Comparison of ENCODE assay signal across 37 cellular contexts in genomic region chr16:50542703-50543102, GRCh38. TPM values are rescaled to one million over a fixed set of nuclear protein-coding genes. Genes with fewer than 3 reads are reported as not detected.
DNase-seq lines count a peak whose midpoint lies in the region; ATAC-seq, FAIRE-seq and TF ChIP-seq lines count a peak whose summit lies in the region.
"Had no signal": no experiment of that assay in that cellular context is flagged by ENCODE, and none has a peak within 500 bp of the region (broad histone marks: within the 10 kb centered on the region; RNA-seq: fewer than 3 reads in every experiment).

No MANE protein-coding gene starts in this region.

- TF ChIP-seq RAD21 in K562 (CRISPR knock-in tag; conservative IDR thresholded peaks at IDR 0.05 in 1 of 2, IDR thresholded peaks at IDR 0.05 in 1 of 2) = no peak

- H3K9me3 ChIP-seq in HEK293 (ENCODE audit: control insufficient read depth, insufficient read depth, low read depth, low read length) (no peaks in the 10 kb centered on the region), K562 (replicated peaks; ENCODE audit: control insufficient read depth, insufficient read depth, low read depth, low read length) (no peaks in the 10 kb centered on the region), neural progenitor cell (ENCODE audit: low read depth) (no peaks in the 10 kb centered on the region)
- H3K9me3 ChIP-seq: A549, BE2C, BLaER1, Caco-2 had no signal

- no peaks in the 10 kb centered on the region for H3K9me1 ChIP-seq in K562 (ENCODE audit: control insufficient read depth, insufficient read depth, low read length)

- WGBS in K562 (ENCODE audit: insufficient coverage, low coverage, missing lambda C conversion rate) = 0% methylated on average over 3 of the region's 3 CpGs

- no peak overlapping the region for H3K4me3 Mint-ChIP-seq in neural progenitor cell
- no peak overlapping the region for H3K4me3 Mint-ChIP-seq in CD14-positive monocyte
- H3K4me3 Mint-ChIP-seq: B cell; CD4-positive, alpha-beta memory T cell; CD4-positive, alpha-beta T cell; CD4-positive, CD25-positive, alpha-beta regulatory T cell; CD8-positive, alpha-beta memory T cell; CD8-positive, alpha-beta T cell had no signal

- peaks cover 3% of the 10 kb centered on the region for H3K9me3 Mint-ChIP-seq in neural progenitor cell
- H3K9me3 Mint-ChIP-seq in CD14-positive monocyte = peaks cover 3 to 12% (median 5%) of the 10 kb centered on the region in 7 donors
- H3K9me3 Mint-ChIP-seq: CD4-positive, alpha-beta T cell had no signal

- ATAC-seq in K562 (no peak), GM18867 (IDR thresholded peaks at IDR 0.05; ENCODE audit: unreplicated experiment) (no peak)
- ATAC-seq: A549; CD8-positive, alpha-beta T cell had no signal

- CTCF ChIA-PET in HEK293 (lab: Yijun Ruan, JAX) = interaction anchor here (1.2 kb wide), 1 partner anchor 11 kb away, joined by 3 read pairs; no protein-coding TSS in a partner anchor
- CTCF ChIA-PET in K562 (lab: Yijun Ruan, JAX; ENCODE audit: low intra/inter-chr PET ratio) = no interaction called here

- H3K36me3 ChIP-seq in HEK293 (ENCODE audit: control insufficient read depth in 2 of 2, insufficient read depth in 1 of 2, low read length in 2 of 2) (no peaks in the 10 kb centered on the region), K562 (ENCODE audit: control insufficient read depth, insufficient read depth, low read length) (no peaks in the 10 kb centered on the region), bronchial epithelial cell (ENCODE audit: control insufficient read depth, insufficient read depth, low read length) (no peaks in the 10 kb centered on the region), neural progenitor cell (no peaks in the 10 kb centered on the region)
- H3K36me3 ChIP-seq: BE2C; BLaER1; BLaER1 treated with 17β-estradiol and CSF1 and Interleukin-3, amounts not matched to agents 10 nM and 100 nM had no signal

- H3K4me3 ChIP-seq in HEK293 (ENCODE audit: low read depth, low read length) (no peak overlapping the region), K562 (no peak overlapping the region), bronchial epithelial cell (ENCODE audit: low read depth, low read length) (no peak overlapping the region), neural progenitor cell (no peak overlapping the region)
- H3K4me3 ChIP-seq: A549; BLaER1; BLaER1 treated with 17β-estradiol and CSF1 and Interleukin-3, amounts not matched to agents 10 nM and 100 nM had no signal

- intact Hi-C loops in K562 (cut with micrococcal nuclease) (no loop called here), CD14-positive monocyte (cut with micrococcal nuclease) (loop anchor here in 1 of 2 donors (10.0 kb wide), 2 partner anchors 192 to 262 kb away; no protein-coding TSS in a partner anchor)

- H3K4me1 Mint-ChIP-seq in neural progenitor cell (peaks cover 73% of the 10 kb centered on the region), CD14-positive monocyte (peaks cover 4% of the 10 kb centered on the region)

- no peaks in the 10 kb centered on the region for H3K4me1 ChIP-seq in HEK293 (ENCODE audit: control insufficient read depth, insufficient read depth, low read length)
- H3K4me1 ChIP-seq in K562 (replicated peaks in 1 of 2; ENCODE audit: control insufficient read depth in 2 of 2, insufficient read depth in 2 of 2, low read length in 2 of 2) = peaks cover 0 to 4% of the 10 kb centered on the region in 2 experiments; a peak in 2 of 5 replicates
- peaks cover 24% of the 10 kb centered on the region for H3K4me1 ChIP-seq in neural progenitor cell
- H3K4me1 ChIP-seq: BE2C had no signal

- POLR2A ChIA-PET in HEK293 (lab: Yijun Ruan, JAX) (no interaction called here), K562 (lab: Yijun Ruan, JAX) (no interaction called here)

- TF ChIP-seq EP300 in K562 (IDR thresholded peaks at IDR 0.05; ENCODE audit: low read length) = no peak

- H4K20me1 ChIP-seq in K562 (replicated peaks; ENCODE audit: control insufficient read depth, insufficient read depth, low read length) = no peaks in the 10 kb centered on the region
- H4K20me1 ChIP-seq in neural progenitor cell (ENCODE audit: low read depth) = no peaks in the 10 kb centered on the region
- H4K20me1 ChIP-seq: BLaER1 had no signal

- in situ Hi-C loops in K562 (cut with MboI) = no loop called here

- H2AFZ ChIP-seq in K562 (ENCODE audit: low read depth, low read length) = no peak overlapping the region
- no peak overlapping the region for H2AFZ ChIP-seq in neural progenitor cell (replicated peaks)

- no peak overlapping the region for H3K27ac ChIP-seq in HEK293 (ENCODE audit: extremely low read depth, low read depth, low read length)
- H3K27ac ChIP-seq in K562 (ENCODE audit: extremely low read depth, low read depth, low read length) = no peak overlapping the region
- H3K27ac ChIP-seq in neural progenitor cell = no peak overlapping the region
- H3K27ac ChIP-seq: 22Rv1; A549; BLaER1; BLaER1 treated with 17β-estradiol and CSF1 and Interleukin-3, amounts not matched to agents 10 nM and 100 nM; C4-2B had no signal

- FAIRE-seq in K562 (lab: Jason Lieb, UNC) (no peak), bronchial epithelial cell (lab: Jason Lieb, UNC) (peak; percentile 52)
- FAIRE-seq: A204.1, A549, D721Med had no signal

- peaks cover 14% of the 10 kb centered on the region for H3K27me3 Mint-ChIP-seq in neural progenitor cell (ENCODE audit: insufficient read depth, low read depth)
- peaks cover 34 to 42% (median 34%) of the 10 kb centered on the region in 3 donors for H3K27me3 Mint-ChIP-seq in CD14-positive monocyte (ENCODE audit: low read depth in 3 of 3)
- H3K27me3 Mint-ChIP-seq: CD4-positive, alpha-beta T cell had no signal

- no peak overlapping the region for H3K9ac ChIP-seq in K562 (ENCODE audit: insufficient read depth in 1 of 2, low read depth in 2 of 2, low read length in 2 of 2)
- no peak overlapping the region for H3K9ac ChIP-seq in neural progenitor cell
- H3K9ac ChIP-seq: BLaER1; BLaER1 treated with 17β-estradiol and CSF1 and Interleukin-3, amounts not matched to agents 10 nM and 100 nM had no signal

- DNase-seq in K562 (ENCODE audit: extremely low read depth in 1 of 4, low spot score in 3 of 4) (no peak), bronchial epithelial cell (ENCODE audit: low read depth) (no peak), neural progenitor cell (ENCODE audit: low spot score) (no peak), HuH-7.5 (ENCODE audit: low spot score) (no peak), nucleus accumbens (lab: John Stamatoyannopoulos, UW) (no peak), CD14-positive monocyte (ENCODE audit: low spot score) (no peak)
- DNase-seq: 8988T; ACHN; AML-193; BE2C; C1 segment of cervical spinal cord; Caco-2; Calu3; CD4-positive, alpha-beta memory T cell; CD4-positive, alpha-beta T cell; CD4-positive, CD25-positive, alpha-beta regulatory T cell; CD8-positive, alpha-beta memory T cell; CD8-positive, alpha-beta T cell; COR-L47; DMS 273 treated with DMSO at 0.1 percent for 48 hours; DMS153; DMS53; DMS79; DMS79 treated with DMSO at 0.1 percent for 48 hours; DND-41; EL had no signal

- no peak for TF ChIP-seq POLR2A in K562 (conservative IDR thresholded peaks at IDR 0.05)

- H3K4me2 ChIP-seq in K562 (ENCODE audit: insufficient read depth, low read length) (no peak overlapping the region), neural progenitor cell (no peak overlapping the region)
- H3K4me2 ChIP-seq: A549; BLaER1; BLaER1 treated with 17β-estradiol and CSF1 and Interleukin-3, amounts not matched to agents 10 nM and 100 nM had no signal

- H3F3A ChIP-seq in neural progenitor cell (ENCODE audit: low read depth) = peaks cover 37% of the 10 kb centered on the region

- no TSS peak for BruUV-seq in K562 (replicated peaks; lab: Mats Ljungman, UMichigan)

- TF ChIP-seq CTCF in HEK293 (tag by site-specific recombination; IDR thresholded peaks at IDR 0.05) (no peak), K562 (IDR thresholded peaks at IDR 0.05 in 2 of 3, conservative IDR thresholded peaks at IDR 0.05 in 1 of 3; ENCODE audit: insufficient read depth in 2 of 3, low read depth in 1 of 3, low read length in 3 of 3) (no peak), bronchial epithelial cell (IDR thresholded peaks at IDR 0.05; ENCODE audit: insufficient read depth, low read length, severe bottlenecking) (no peak), neural progenitor cell (IDR thresholded peaks at IDR 0.05) (no peak), CD14-positive monocyte (IDR thresholded peaks at IDR 0.05) (no peak)

- H3K36me3 Mint-ChIP-seq in neural progenitor cell (no peaks in the 10 kb centered on the region), CD14-positive monocyte (peaks cover 0 to 2% of the 10 kb centered on the region in 2 donors)
- H3K36me3 Mint-ChIP-seq: CD4-positive, CD25-positive, alpha-beta regulatory T cell; CD8-positive, alpha-beta T cell had no signal

- H3K27ac Mint-ChIP-seq in neural progenitor cell = peak overlapping the region; percentile 10
- H3K27ac Mint-ChIP-seq in CD14-positive monocyte = no peak overlapping the region
- H3K27ac Mint-ChIP-seq: B cell; CD4-positive, alpha-beta T cell; CD4-positive, CD25-positive, alpha-beta regulatory T cell; CD8-positive, alpha-beta T cell had no signal

- H3K27me3 ChIP-seq in K562 (ENCODE audit: control insufficient read depth in 2 of 2, insufficient read depth in 2 of 2, low read length in 2 of 2) (peaks cover 9 to 20% of the 10 kb centered on the region in 2 experiments; a peak in 2 of 5 replicates), bronchial epithelial cell (ENCODE audit: control insufficient read depth, insufficient read depth, low read length) (no peaks in the 10 kb centered on the region), neural progenitor cell (peaks cover 58% of the 10 kb centered on the region)

- H3K79me2 ChIP-seq in K562 (ENCODE audit: control insufficient read depth, insufficient read depth, low read length) (no peaks in the 10 kb centered on the region), neural progenitor cell (ENCODE audit: low read depth) (no peaks in the 10 kb centered on the region)

RNA-seq across cellular contexts. Expression of gene NKD1, which starts 5.5 kb away (rescaled TPM):
- 0.02 TPM in 1 of 2 replicates, not detected in the other for total RNA-seq in K562 (2011; cell fraction: chromatin; rRNA removed; ENCODE audit: low replicate concordance)
- not detected in 2 replicates for total RNA-seq in K562 (2011; cell fraction: nucleolus; rRNA removed)
- under 0.01 and 0.08 TPM in 2 replicates for total RNA-seq in K562 (2011; cell fraction: nucleoplasm; rRNA removed)
- total RNA-seq in K562 (2014; rRNA removed) (0.04 and 0.18 TPM in 2 replicates), K562 (2014; rRNA removed; fragmentation: Illumina TruSeq; extraction: Trizol) (under 0.01 TPM in 2 replicates), K562 (2015; rRNA removed; fragmentation: Illumina TruSeq; extraction: Trizol) (0.07 and 0.08 TPM in 2 replicates), K562 (2021) (0.22 and 0.24 TPM in 2 replicates), bronchial epithelial cell (under 0.01 TPM in 2 replicates), neural progenitor cell (ENCODE audit: low replicate concordance) (3.3 and 5.3 TPM in 2 replicates)
- polyA plus RNA-seq in K562 (2011; rRNA removed) (under 0.01 and 0.11 TPM in 2 replicates), K562 (2014; fragmentation: Illumina TruSeq; extraction: Trizol) (0.01 and 0.07 TPM in 2 replicates), K562 (2014; fragmentation: Nextera tagmentation; extraction: Ambion mirVana) (not detected), K562 (2014; rRNA removed) (0.04 TPM in 1 of 2 replicates, not detected in the other), CD14-positive monocyte (not detected)
- polyA plus RNA-seq in K562 (2011; cell fraction: cytosol; rRNA removed) = under 0.01 and 0.39 TPM in 2 replicates
- 0.11 and 0.33 TPM in 2 replicates for polyA plus RNA-seq in K562 (2011; cell fraction: nucleus; rRNA removed)
- polyA plus RNA-seq in K562 (2012) = 0.03 and 0.04 TPM in 2 replicates
- under 0.01 TPM in 2 replicates for polyA minus RNA-seq in K562 (2011; rRNA and poly(A)+ RNA removed)
- polyA minus RNA-seq in K562 (2011; cell fraction: cytosol; rRNA and poly(A)+ RNA removed) = not detected in 2 replicates
- under 0.01 and 0.22 TPM in 2 replicates for polyA minus RNA-seq in K562 (2011; cell fraction: nucleus; rRNA and poly(A)+ RNA removed)
- polyA plus RNA-seq: AG04450 had no signal

Comparison
In these comparisons a context has a peak if more than half of its experiments do, and no peak if none do; other contexts are left out.
1. Of the 44 proteins assayed by ChIP-seq in both K562 and HEK293: peak only in K562: none; only in HEK293: none; in both: ZNF239; in neither: 43.